In genomic region chr1:21266119-21266774, GRCh38 we compare ENCODE assay signal across 29 cellular contexts. TPM values are rescaled to one million over a fixed set of nuclear protein-coding genes. Genes with fewer than 3 reads are reported as not detected.
DNase-seq lines count a peak whose midpoint lies in the region; ATAC-seq and TF ChIP-seq lines count a peak whose summit lies in the region.
"Had no signal": no experiment of that assay in that cellular context is flagged by ENCODE, and none has a peak within 500 bp of the region (broad histone marks: within the 10 kb centered on the region; RNA-seq: fewer than 3 reads in every experiment).

No MANE protein-coding gene starts in this region.

- H3K36me3 Mint-ChIP-seq in effector memory CD8-positive, alpha-beta T cell (ENCODE audit: insufficient read depth) = peaks cover 14% of the 10 kb centered on the region

- H3K79me2 ChIP-seq in osteoblast (ENCODE audit: insufficient read depth, low read length) = no peaks in the 10 kb centered on the region

- ATAC-seq in Right ventricle myocardium inferior (no peak), HG03571 (IDR thresholded peaks at IDR 0.05; ENCODE audit: unreplicated experiment) (no peak), HG02884 (IDR thresholded peaks at IDR 0.05; ENCODE audit: unreplicated experiment) (no peak)
- ATAC-seq in effector memory CD8-positive, alpha-beta T cell (replicated peaks) = no peak
- ATAC-seq: left lobe of liver; stimulated activated naive CD8-positive, alpha-beta T cell treated with anti-CD3 and anti-CD28 coated beads, Interleukin-15, amount 100 ng/mL, for 72 hours had no signal

- H3K27ac ChIP-seq in left ventricle myocardium inferior (replicated peaks) = peak overlapping the region; percentile 99
- H3K27ac ChIP-seq in brain microvascular endothelial cell = peak overlapping the region; percentile 67
- H3K27ac ChIP-seq in osteoblast (ENCODE audit: low read depth, low read length) = no peak overlapping the region
- H3K27ac ChIP-seq in substantia nigra (ENCODE audit: low read depth, low read length, poor library complexity, severe bottlenecking) = no peak overlapping the region

- no peak overlapping the region for H3K4me2 ChIP-seq in osteoblast (ENCODE audit: insufficient read depth, low read length)

- in situ Hi-C loops in brain microvascular endothelial cell (cut with HindIII; ENCODE audit: low pct_ligation_motif_present, low sequenced_read_pairs) = no loop called here

- H3K27me3 Mint-ChIP-seq in effector memory CD8-positive, alpha-beta T cell = no peaks in the 10 kb centered on the region
- H3K27me3 Mint-ChIP-seq: stimulated activated naive CD8-positive, alpha-beta T cell treated with anti-CD3 and anti-CD28 coated beads, Interleukin-15, amount 100 ng/mL, for 72 hours had no signal

- TF ChIP-seq CTCF in left ventricle myocardium inferior (IDR thresholded peaks at IDR 0.05; ENCODE audit: borderline replicate concordance) = no peak
- no peak for TF ChIP-seq CTCF in brain microvascular endothelial cell (IDR thresholded peaks at IDR 0.05; ENCODE audit: low read depth, low read length, missing control alignments)
- TF ChIP-seq CTCF in osteoblast (IDR thresholded peaks at IDR 0.05; ENCODE audit: extremely low read depth, low read depth, low read length) = no peak

- DNase-seq in left ventricle myocardium inferior = no peak
- DNase-seq in Right ventricle myocardium inferior (ENCODE audit: missing footprints) = no peak
- peak; percentile 57 for DNase-seq in brain microvascular endothelial cell
- DNase-seq in osteoblast (ENCODE audit: insufficient read length, low spot score, missing footprints) = peak; percentile 19
- no peak for DNase-seq in effector memory CD8-positive, alpha-beta T cell
- DNase-seq in substantia nigra (lab: John Stamatoyannopoulos, UW) = no peak
- DNase-seq: activated CD4-positive, alpha-beta T cell treated with anti-CD3 and anti-CD28 coated beads, Interleukin-2, amount 50 U/mL, for 1 hour; activated CD8-positive, alpha-beta memory T cell treated with anti-CD3 and anti-CD28 coated beads, Interleukin-2, amount 50 U/mL, for 48 hours; amygdala; cerebellar nuclear complex; effector CD8-positive, alpha-beta T cell; esophagus squamous epithelium; glutamatergic neuron; HFFc6; KBM-7; NCI-H146; NCI-H2171 treated with DMSO at 0.1 percent for 48 hours; NCI-H526 treated with DMSO at 0.1 percent for 48 hours; SIG-M5; small intestine; stimulated activated CD4-positive, alpha-beta T cell treated with anti-CD3 and anti-CD28 coated beads, Interleukin-2, amount 100 ng/mL, for 48 hours; stimulated activated naive CD8-positive, alpha-beta T cell treated with anti-CD3 and anti-CD28 coated beads, Interleukin-15, amount 100 ng/mL, for 72 hours; T-helper 1 cell had no signal

- intact Hi-C loops in left ventricle myocardium inferior (cut with micrococcal nuclease) (no loop called here), Right ventricle myocardium inferior (cut with DNase I) (no loop called here)

- no peaks in the 10 kb centered on the region for H3K9me3 Mint-ChIP-seq in effector memory CD8-positive, alpha-beta T cell
- H3K9me3 Mint-ChIP-seq: HFFc6; neural crest cell; stimulated activated naive CD8-positive, alpha-beta T cell treated with anti-CD3 and anti-CD28 coated beads, Interleukin-15, amount 100 ng/mL, for 72 hours had no signal

- H4K20me1 ChIP-seq in osteoblast (ENCODE audit: insufficient read depth, low read length) = no peaks in the 10 kb centered on the region

- H2AFZ ChIP-seq in osteoblast (ENCODE audit: low read length) = no peak overlapping the region

- H3K4me1 ChIP-seq in left ventricle myocardium inferior (peaks cover 99% of the 10 kb centered on the region), osteoblast (ENCODE audit: insufficient read depth, low read length) (peaks cover 20% of the 10 kb centered on the region)

- H3K4me3 ChIP-seq in left ventricle myocardium inferior (no peak overlapping the region), brain microvascular endothelial cell (ENCODE audit: low read depth, low read length) (no peak overlapping the region), osteoblast (ENCODE audit: insufficient read depth, low read length) (no peak overlapping the region)
- H3K4me3 ChIP-seq: esophagus squamous epithelium, prostate gland had no signal

- no peak overlapping the region for H3K4me3 Mint-ChIP-seq in effector memory CD8-positive, alpha-beta T cell
- H3K4me3 Mint-ChIP-seq: CD14-positive monocyte; HFFc6; neural crest cell; stimulated activated naive CD8-positive, alpha-beta T cell treated with anti-CD3 and anti-CD28 coated beads, Interleukin-15, amount 100 ng/mL, for 72 hours had no signal

- peaks cover 22% of the 10 kb centered on the region for H3K36me3 ChIP-seq in left ventricle myocardium inferior
- peaks cover 41% of the 10 kb centered on the region for H3K36me3 ChIP-seq in brain microvascular endothelial cell (replicated peaks)
- peaks cover 25% of the 10 kb centered on the region for H3K36me3 ChIP-seq in osteoblast (ENCODE audit: insufficient read depth, low read length)

- no peaks in the 10 kb centered on the region for H3K27me3 ChIP-seq in left ventricle myocardium inferior (ENCODE audit: low read depth)
- no peaks in the 10 kb centered on the region for H3K27me3 ChIP-seq in brain microvascular endothelial cell (replicated peaks)
- no peaks in the 10 kb centered on the region for H3K27me3 ChIP-seq in osteoblast (ENCODE audit: insufficient read depth, low read length)
- H3K27me3 ChIP-seq: esophagus squamous epithelium had no signal

- peaks cover 16 to 24% of the 10 kb centered on the region in 2 donors for H3K4me1 Mint-ChIP-seq in effector memory CD8-positive, alpha-beta T cell (ENCODE audit: low read depth in 2 of 2)

- H3K27ac Mint-ChIP-seq in effector memory CD8-positive, alpha-beta T cell = no peak overlapping the region

- H3K9me3 ChIP-seq in left ventricle myocardium inferior (replicated peaks) = no peaks in the 10 kb centered on the region
- H3K9me3 ChIP-seq in osteoblast (ENCODE audit: low read depth, low read length) = no peaks in the 10 kb centered on the region
- H3K9me3 ChIP-seq: esophagus squamous epithelium, prostate gland had no signal

RNA-seq across cellular contexts. Expression of gene ECE1, which starts 24.0 kb away (rescaled TPM):
- total RNA-seq in left ventricle myocardium inferior (54.7 TPM), Right ventricle myocardium inferior (49.3 TPM), osteoblast (32.6 and 34.8 TPM in 2 replicates)

Comparison
In these comparisons a context has a peak if more than half of its experiments do, and no peak if none do; other contexts are left out.
1. DNase-seq: peak in brain microvascular endothelial cell (single experiment) and osteoblast (single experiment); none in left ventricle myocardium inferior (single experiment), Right ventricle myocardium inferior (single experiment), effector memory CD8-positive, alpha-beta T cell (0 of 3) and substantia nigra (0 of 49).
2. H3K27ac ChIP-seq: peak in left ventricle myocardium inferior (single experiment) and brain microvascular endothelial cell (single experiment); none in osteoblast (single experiment) and substantia nigra (single experiment).